Comparison of ENCODE assay signal across 11 cellular contexts in genomic region chrX:39283239-39283638, GRCh38.
"Had no signal": no experiment of that assay in that cellular context is flagged by ENCODE, and none has a peak within 500 bp of the region (broad histone marks: within the 10 kb centered on the region; RNA-seq: fewer than 3 reads in every experiment).

No MANE protein-coding gene starts in this region.

- H3K4me1 ChIP-seq: HAP-1 had no signal

- H3K36me3 ChIP-seq: HAP-1 had no signal

- H2AFZ ChIP-seq: GM23248, GM23338 had no signal

- H3K9ac ChIP-seq: GM23248 had no signal

- FAIRE-seq: H1, H54 had no signal

- H3K27ac ChIP-seq: GM23248 had no signal

- H3K4me3 ChIP-seq: GM23248, GM23338, HAP-1 had no signal

- DNase-seq: GM23248, GOT3, H7, H9, HCEC 1CT, HFFc6 had no signal

- H3K9me3 ChIP-seq: HAP-1 had no signal

- ATAC-seq: GM23338, HCT116 had no signal

- H3K4me2 ChIP-seq: GM23338 had no signal
